20 cellular contexts compared by ENCODE assay signal in the genomic region with DNA sequence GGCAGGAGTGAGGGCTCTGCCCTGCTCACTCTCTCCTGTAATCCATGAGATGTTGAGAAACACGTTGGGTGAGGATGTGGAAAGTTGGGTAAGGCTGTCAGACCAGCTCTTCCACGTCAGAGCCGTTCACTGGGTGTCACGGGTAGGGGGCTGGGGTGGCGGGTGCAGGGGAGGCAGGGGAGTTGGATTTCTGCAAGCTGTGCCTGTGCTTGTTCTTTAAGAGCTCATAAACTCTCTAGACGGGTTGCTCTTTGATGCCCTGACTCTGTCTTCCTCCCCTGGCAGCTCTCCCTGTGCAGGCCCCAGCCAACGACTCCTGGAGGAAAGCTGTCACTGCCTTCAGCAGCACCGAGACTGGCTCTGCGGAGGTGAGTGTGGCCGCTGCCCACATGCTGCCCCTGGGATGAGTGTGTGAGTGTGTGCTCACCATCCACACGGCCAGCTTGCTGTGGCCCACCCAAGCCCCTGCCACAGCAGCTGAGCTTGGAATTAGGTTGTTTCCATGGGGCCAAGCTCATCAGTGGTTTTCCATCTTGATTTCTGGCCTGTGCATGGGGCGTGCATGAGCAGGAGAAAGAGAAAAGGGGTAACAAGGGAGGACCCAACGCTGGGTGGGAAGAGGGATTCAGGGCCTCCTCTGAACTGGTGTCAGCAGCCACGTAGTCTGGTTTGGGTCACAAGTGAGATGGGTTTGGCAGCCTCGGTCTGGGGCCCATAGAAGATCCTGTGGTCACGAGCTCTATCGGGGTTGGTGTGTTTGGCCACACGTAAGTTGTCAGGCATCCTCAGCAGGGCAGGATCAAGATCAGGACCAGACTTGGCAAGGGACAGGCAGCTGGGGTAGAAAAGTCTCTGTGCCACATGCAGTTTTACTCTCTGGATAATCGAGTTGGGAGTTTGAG. TPM values are rescaled to one million over a fixed set of nuclear protein-coding genes. Genes with fewer than 3 reads are reported as not detected.
A peak's percentile ranks its signal among the peaks of the same experiment; 100 is the strongest.
DNase-seq lines count a peak whose midpoint lies in the region; ATAC-seq, FAIRE-seq and TF ChIP-seq lines count a peak whose summit lies in the region.
"Had no signal": no experiment of that assay in that cellular context is flagged by ENCODE, and none has a peak within 500 bp of the region (broad histone marks: within the 10 kb centered on the region; RNA-seq: fewer than 3 reads in every experiment).

No MANE protein-coding gene starts in this region.

- H3K36me3 ChIP-seq in kidney (ENCODE audit: control insufficient read depth in 1 of 2, insufficient read depth in 2 of 2, low read length in 2 of 2) = peaks cover 73 to 85% of the 10 kb centered on the region in 2 donors

- H3K9me3 Mint-ChIP-seq in activated T-cell treated with anti-CD3 and anti-CD28 coated beads, Interleukin-2, amount 50 U/mL, for 72 hours = no peaks in the 10 kb centered on the region
- no peaks in the 10 kb centered on the region for H3K9me3 Mint-ChIP-seq in chondrocyte (ENCODE audit: low read depth)
- H3K9me3 Mint-ChIP-seq in stimulated activated naive B cell treated with anti-CD40 and anti-IgM and Interleukin-4, amounts not matched to agents 10 μg/mL and 1 μg/mL and 100 μg/mL, for 72 hours = no peaks in the 10 kb centered on the region
- H3K9me3 Mint-ChIP-seq: CD4-positive, CD25-positive, alpha-beta regulatory T cell had no signal

- intact Hi-C loops in kidney (cut with DNase I) = no loop called here

- peaks cover 17% of the 10 kb centered on the region for H3K4me1 Mint-ChIP-seq in activated T-cell treated with anti-CD3 and anti-CD28 coated beads, Interleukin-2, amount 50 U/mL, for 72 hours (ENCODE audit: low read depth)
- no peaks in the 10 kb centered on the region for H3K4me1 Mint-ChIP-seq in chondrocyte (ENCODE audit: low read depth)
- peaks cover 6 to 8% of the 10 kb centered on the region in 2 donors for H3K4me1 Mint-ChIP-seq in stimulated activated naive B cell treated with anti-CD40 and anti-IgM and Interleukin-4, amounts not matched to agents 10 μg/mL and 1 μg/mL and 100 μg/mL, for 72 hours

- no peak overlapping the region for H3K27ac ChIP-seq in kidney (ENCODE audit: low read depth in 2 of 2, low read length in 2 of 2)
- H3K27ac ChIP-seq: neutrophil, tibial artery had no signal

- no peaks in the 10 kb centered on the region for H3K27me3 Mint-ChIP-seq in activated T-cell treated with anti-CD3 and anti-CD28 coated beads, Interleukin-2, amount 50 U/mL, for 72 hours (ENCODE audit: low read depth)
- H3K27me3 Mint-ChIP-seq in chondrocyte (ENCODE audit: low read depth) = no peaks in the 10 kb centered on the region
- no peaks in the 10 kb centered on the region for H3K27me3 Mint-ChIP-seq in stimulated activated naive B cell treated with anti-CD40 and anti-IgM and Interleukin-4, amounts not matched to agents 10 μg/mL and 1 μg/mL and 100 μg/mL, for 72 hours
- H3K27me3 Mint-ChIP-seq: CD4-positive, CD25-positive, alpha-beta regulatory T cell had no signal

- TF ChIP-seq CTCF in chondrocyte (IDR thresholded peaks at IDR 0.05) (no peak), kidney (IDR thresholded peaks at IDR 0.05; ENCODE audit: borderline replicate concordance, extremely low read depth, insufficient read depth) (no peak)

- H3K9ac ChIP-seq in kidney (ENCODE audit: low read length in 2 of 2) = no peak overlapping the region

- H3K4me1 ChIP-seq in kidney (ENCODE audit: control insufficient read depth in 1 of 2, insufficient read depth in 1 of 2, low read depth in 1 of 2, low read length in 2 of 2) = peaks cover 0 to 3% of the 10 kb centered on the region in 2 donors
- H3K4me1 ChIP-seq: HAP-1 had no signal

- H3K4me3 ChIP-seq in kidney (ENCODE audit: low read length in 2 of 2) = no peak overlapping the region
- H3K4me3 ChIP-seq: HAP-1, tibial artery had no signal

- no peak overlapping the region for H3K4me3 Mint-ChIP-seq in activated T-cell treated with anti-CD3 and anti-CD28 coated beads, Interleukin-2, amount 50 U/mL, for 72 hours
- H3K4me3 Mint-ChIP-seq in chondrocyte (ENCODE audit: unreplicated experiment) = no peak overlapping the region
- no peak overlapping the region for H3K4me3 Mint-ChIP-seq in stimulated activated naive B cell treated with anti-CD40 and anti-IgM and Interleukin-4, amounts not matched to agents 10 μg/mL and 1 μg/mL and 100 μg/mL, for 72 hours

- H3K27ac Mint-ChIP-seq in activated T-cell treated with anti-CD3 and anti-CD28 coated beads, Interleukin-2, amount 50 U/mL, for 72 hours = peak overlapping the region; percentile 18
- H3K27ac Mint-ChIP-seq in chondrocyte (ENCODE audit: unreplicated experiment) = no peak overlapping the region
- peak overlapping the region; percentile 31 for H3K27ac Mint-ChIP-seq in stimulated activated naive B cell treated with anti-CD40 and anti-IgM and Interleukin-4, amounts not matched to agents 10 μg/mL and 1 μg/mL and 100 μg/mL, for 72 hours

- DNase-seq in activated T-cell treated with anti-CD3 and anti-CD28 coated beads, Interleukin-2, amount 50 U/mL, for 72 hours = no peak
- no peak for DNase-seq in activated T-cell treated with anti-CD3 and anti-CD28 coated beads, Interleukin-2, amount 50 U/mL, for 1 hour
- DNase-seq in chondrocyte (ENCODE audit: low spot score) (peak; percentile 60), kidney (peak; percentile 61), NCI-H510A (lab: John Stamatoyannopoulos, UW) (no peak), cerebellar cortex (ENCODE audit: low spot score) (no peak)
- no peak for DNase-seq in stimulated activated naive B cell treated with anti-CD40 and anti-IgM and Interleukin-4, amounts not matched to agents 10 μg/mL and 1 μg/mL and 100 μg/mL, for 72 hours
- DNase-seq: activated gamma-delta T cell treated with Interleukin-2 at 50 U/mL for 16 hours; CD4-positive, CD25-positive, alpha-beta regulatory T cell; effector CD8-positive, alpha-beta T cell; foreskin fibroblast; NCI-H187 treated with DMSO at 0.1 percent for 48 hours; NCI-H526; PC-3; stimulated activated CD4-positive, alpha-beta T cell treated with anti-CD3 and anti-CD28 coated beads, Interleukin-4, amount 100 ng/mL, for 24 hours; tibial artery had no signal

- ATAC-seq in activated T-cell treated with anti-CD3 and anti-CD28 coated beads, Interleukin-2, amount 50 U/mL, for 72 hours (replicated peaks in 1 of 2) = no peak
- ATAC-seq in stimulated activated naive B cell treated with anti-CD40 and anti-IgM and Interleukin-4, amounts not matched to agents 10 μg/mL and 1 μg/mL and 100 μg/mL, for 72 hours (replicated peaks) = no peak
- no peak for ATAC-seq in HG02759 (IDR thresholded peaks at IDR 0.05; ENCODE audit: unreplicated experiment)
- ATAC-seq: PC-3 had no signal

- H3K9me3 ChIP-seq in kidney (ENCODE audit: control insufficient read depth in 1 of 2, low read length in 2 of 2) = no peaks in the 10 kb centered on the region
- H3K9me3 ChIP-seq: HAP-1, neutrophil, tibial artery had no signal

- peaks cover 7 to 22% of the 10 kb centered on the region in 2 donors for H3K36me3 Mint-ChIP-seq in activated T-cell treated with anti-CD3 and anti-CD28 coated beads, Interleukin-2, amount 50 U/mL, for 72 hours (ENCODE audit: insufficient read depth in 2 of 2)
- peaks cover 43% of the 10 kb centered on the region for H3K36me3 Mint-ChIP-seq in chondrocyte (ENCODE audit: low read depth)
- peaks cover 46 to 60% of the 10 kb centered on the region in 2 donors for H3K36me3 Mint-ChIP-seq in stimulated activated naive B cell treated with anti-CD40 and anti-IgM and Interleukin-4, amounts not matched to agents 10 μg/mL and 1 μg/mL and 100 μg/mL, for 72 hours

- no peak for FAIRE-seq in kidney (lab: Jason Lieb, UNC)
- FAIRE-seq: A204.1 had no signal

RNA-seq across cellular contexts. Expression of gene POMT1, which starts 21.0 kb away (rescaled TPM):
- 10 to 100 TPM; 47.3 to 52.1 TPM for total RNA-seq in activated T-cell treated with anti-CD3 and anti-CD28 coated beads, Interleukin-2, amount 50 U/mL, for 72 hours
- total RNA-seq in chondrocyte (46.7 to 48.0 TPM (median 46.8 TPM) in 3 replicates), kidney (36.5 TPM)
- polyA plus RNA-seq in kidney (ENCODE audit: insufficient read depth, low read depth, low replicate concordance) = 32.3 TPM

RNA-seq across cellular contexts. Expression of gene UCK1, which starts 49.4 kb away (rescaled TPM):
- 10 to 100 TPM; 19.2 to 29.7 TPM for total RNA-seq in activated T-cell treated with anti-CD3 and anti-CD28 coated beads, Interleukin-2, amount 50 U/mL, for 72 hours
- total RNA-seq in chondrocyte = 17.9 to 27.7 TPM (median 18.3 TPM) in 3 replicates
- 31.3 TPM for total RNA-seq in kidney
- polyA plus RNA-seq in kidney (ENCODE audit: insufficient read depth, low read depth, low replicate concordance) = 34.6 TPM

Comparison
In these comparisons a context has a peak if more than half of its experiments do, and no peak if none do; other contexts are left out.
1. DNase-seq: peak in chondrocyte (single experiment) and kidney (single experiment); none in activated T-cell treated with anti-CD3 and anti-CD28 coated beads, Interleukin-2, amount 50 U/mL, for 72 hours (0 of 2), activated T-cell treated with anti-CD3 and anti-CD28 coated beads, Interleukin-2, amount 50 U/mL, for 1 hour (single experiment), stimulated activated naive B cell treated with anti-CD40 and anti-IgM and Interleukin-4, amounts not matched to agents 10 μg/mL and 1 μg/mL and 100 μg/mL, for 72 hours (single experiment), NCI-H510A (single experiment) and cerebellar cortex (single experiment).